21 cellular contexts compared by ENCODE assay signal in genomic region chr1:180386740-180387367, GRCh38.
DNase-seq lines count a peak whose midpoint lies in the region; ATAC-seq, FAIRE-seq and TF ChIP-seq lines count a peak whose summit lies in the region.
"Had no signal": no experiment of that assay in that cellular context is flagged by ENCODE, and none has a peak within 500 bp of the region (broad histone marks: within the 10 kb centered on the region; RNA-seq: fewer than 3 reads in every experiment).

No MANE protein-coding gene starts in this region.

- no peaks in the 10 kb centered on the region for H3K9me3 ChIP-seq in trophoblast cell (ENCODE audit: insufficient read depth, low read depth, low read length)

- no peak for DNase-seq in activated CD8-positive, alpha-beta memory T cell treated with anti-CD3 and anti-CD28 coated beads, Interleukin-2, amount 10 ng/mL, durations not matched to agents 7 days and 5 days
- no peak for DNase-seq in activated CD8-positive, alpha-beta memory T cell treated with anti-CD3 and anti-CD28 coated beads, Interleukin-2, amount 50 U/mL, for 4 hours
- DNase-seq in HFFc6, result no peak
- DNase-seq in fibroblast of the aortic adventitia (ENCODE audit: low read depth), result peak; percentile 7
- no peak for DNase-seq in trophoblast cell
- DNase-seq: DMS79, NCI-H1048, NCI-H146, NCI-H2081 treated with DMSO at 0.1 percent for 48 hours, NCI-H2227 treated with DMSO at 0.1 percent for 48 hours, NCI-H69, PC-9 had no signal

- no peaks in the 10 kb centered on the region for H3K27me3 ChIP-seq in trophoblast cell (ENCODE audit: insufficient read depth, low read length)

- H3K4me3 ChIP-seq in fibroblast of the aortic adventitia (ENCODE audit: low read depth, low read length), result no peak overlapping the region
- H3K4me3 ChIP-seq in trophoblast cell (ENCODE audit: low read depth, low read length), result no peak overlapping the region
- H3K4me3 ChIP-seq: PC-9, SK-N-MC had no signal

- no peak overlapping the region for H4K12ac ChIP-seq in trophoblast cell (ENCODE audit: low read depth, low read length)

- no peak overlapping the region for H3K18ac ChIP-seq in trophoblast cell (ENCODE audit: low read length)

- peak; percentile 72 for FAIRE-seq in TTC549 (lab: Jason Lieb, UNC)
- FAIRE-seq: G401.6, HTR-8/SVneo had no signal

- peaks cover 49% of the 10 kb centered on the region for H3K36me3 Mint-ChIP-seq in activated CD8-positive, alpha-beta memory T cell treated with anti-CD3 and anti-CD28 coated beads, Interleukin-2, amount 10 ng/mL, durations not matched to agents 7 days and 5 days
- H3K36me3 Mint-ChIP-seq in HFFc6 (ENCODE audit: low read depth), result peaks cover 63% of the 10 kb centered on the region
- peaks cover 73% of the 10 kb centered on the region for H3K36me3 Mint-ChIP-seq in stimulated activated memory B cell treated with anti-CD40 and anti-IgM and Interleukin-4, amounts not matched to agents 10 μg/mL and 1 μg/mL and 100 μg/mL, for 72 hours

- no peak overlapping the region for H4K8ac ChIP-seq in trophoblast cell (ENCODE audit: low read depth, low read length)

- no peak overlapping the region for H3K14ac ChIP-seq in trophoblast cell (ENCODE audit: low read length)

- TF ChIP-seq CTCF in HFFc6 (IDR thresholded peaks at IDR 0.05), result no peak
- no peak for TF ChIP-seq CTCF in fibroblast of the aortic adventitia (IDR thresholded peaks at IDR 0.05; ENCODE audit: insufficient read depth, low read length)

- H3K4me2 ChIP-seq in trophoblast cell (ENCODE audit: low read length), result no peak overlapping the region
- H3K4me2 ChIP-seq: PC-9 had no signal

- peaks cover 13% of the 10 kb centered on the region for H3K4me1 Mint-ChIP-seq in activated CD8-positive, alpha-beta memory T cell treated with anti-CD3 and anti-CD28 coated beads, Interleukin-2, amount 10 ng/mL, durations not matched to agents 7 days and 5 days
- H3K4me1 Mint-ChIP-seq in HFFc6 (ENCODE audit: low read depth), result peaks cover 22% of the 10 kb centered on the region
- H3K4me1 Mint-ChIP-seq in stimulated activated memory B cell treated with anti-CD40 and anti-IgM and Interleukin-4, amounts not matched to agents 10 μg/mL and 1 μg/mL and 100 μg/mL, for 72 hours, result no peaks in the 10 kb centered on the region

- no peak overlapping the region for H2BK5ac ChIP-seq in trophoblast cell (ENCODE audit: low read depth, low read length, poor library complexity)

- peaks cover 10% of the 10 kb centered on the region for H3K9me3 Mint-ChIP-seq in activated CD8-positive, alpha-beta memory T cell treated with anti-CD3 and anti-CD28 coated beads, Interleukin-2, amount 10 ng/mL, durations not matched to agents 7 days and 5 days (ENCODE audit: low read depth)
- peaks cover 47% of the 10 kb centered on the region for H3K9me3 Mint-ChIP-seq in HFFc6
- H3K9me3 Mint-ChIP-seq in stimulated activated memory B cell treated with anti-CD40 and anti-IgM and Interleukin-4, amounts not matched to agents 10 μg/mL and 1 μg/mL and 100 μg/mL, for 72 hours, result peaks cover 38% of the 10 kb centered on the region

- H3K27ac Mint-ChIP-seq in activated CD8-positive, alpha-beta memory T cell treated with anti-CD3 and anti-CD28 coated beads, Interleukin-2, amount 10 ng/mL, durations not matched to agents 7 days and 5 days, result peak overlapping the region; percentile 50
- peak overlapping the region; percentile 33; the same call in 1 of the 2 replicates for H3K27ac Mint-ChIP-seq in HFFc6
- no peak overlapping the region for H3K27ac Mint-ChIP-seq in stimulated activated memory B cell treated with anti-CD40 and anti-IgM and Interleukin-4, amounts not matched to agents 10 μg/mL and 1 μg/mL and 100 μg/mL, for 72 hours
- H3K27ac Mint-ChIP-seq: CD4-positive, CD25-positive, alpha-beta regulatory T cell had no signal

- no CpG with 5 or more reads among the region's 4 CpGs for WGBS in trophoblast cell (ENCODE audit: extremely low coverage, insufficient coverage, insufficient read length)

- no peak overlapping the region for H4K91ac ChIP-seq in trophoblast cell (ENCODE audit: low read depth, low read length)

- no peaks in the 10 kb centered on the region for H3K27me3 Mint-ChIP-seq in activated CD8-positive, alpha-beta memory T cell treated with anti-CD3 and anti-CD28 coated beads, Interleukin-2, amount 10 ng/mL, durations not matched to agents 7 days and 5 days
- no peaks in the 10 kb centered on the region for H3K27me3 Mint-ChIP-seq in HFFc6 (ENCODE audit: insufficient read depth)
- H3K27me3 Mint-ChIP-seq in stimulated activated memory B cell treated with anti-CD40 and anti-IgM and Interleukin-4, amounts not matched to agents 10 μg/mL and 1 μg/mL and 100 μg/mL, for 72 hours, result no peaks in the 10 kb centered on the region
- H3K27me3 Mint-ChIP-seq: CD4-positive, CD25-positive, alpha-beta regulatory T cell had no signal

- H3K79me1 ChIP-seq in trophoblast cell (ENCODE audit: low read length), result no peaks in the 10 kb centered on the region

- H3K36me3 ChIP-seq in trophoblast cell (ENCODE audit: control insufficient read depth in 1 of 2, insufficient read depth in 2 of 2, low read length in 2 of 2), result no peaks in the 10 kb centered on the region

- H2AFZ ChIP-seq in trophoblast cell (ENCODE audit: insufficient read depth, low read length, poor library complexity), result no peak overlapping the region
- H2AFZ ChIP-seq: PC-9 had no signal

- no peak for ATAC-seq in activated CD8-positive, alpha-beta memory T cell treated with anti-CD3 and anti-CD28 coated beads, Interleukin-2, amount 10 ng/mL, durations not matched to agents 7 days and 5 days
- no peak for ATAC-seq in GM18873 (IDR thresholded peaks at IDR 0.05; ENCODE audit: low FRiP score, unreplicated experiment)
- no peak for ATAC-seq in stimulated activated memory B cell treated with anti-CD40 and anti-IgM and Interleukin-4, amounts not matched to agents 10 μg/mL and 1 μg/mL and 100 μg/mL, for 72 hours
- ATAC-seq: HCT116, Right ventricle myocardium inferior had no signal

- CTCF ChIA-PET in activated CD8-positive, alpha-beta memory T cell treated with anti-CD3 and anti-CD28 coated beads, Interleukin-2, amount 10 ng/mL, durations not matched to agents 7 days and 5 days (lab: Charles Lee), result interaction anchor here (1.1 kb wide), 1 partner anchor 37 kb away, joined by 3 read pairs; no protein-coding TSS in a partner anchor

- H3K27ac ChIP-seq in trophoblast cell (ENCODE audit: low read depth, low read length), result no peak overlapping the region
- H3K27ac ChIP-seq: PC-9, SK-N-MC had no signal

- no peaks in the 10 kb centered on the region for H3K79me2 ChIP-seq in trophoblast cell (ENCODE audit: control insufficient read depth, insufficient read depth, low read length, poor library complexity)

- no peak overlapping the region for H2AK5ac ChIP-seq in trophoblast cell (ENCODE audit: low read length)

- H3K4me3 Mint-ChIP-seq in activated CD8-positive, alpha-beta memory T cell treated with anti-CD3 and anti-CD28 coated beads, Interleukin-2, amount 10 ng/mL, durations not matched to agents 7 days and 5 days, result no peak overlapping the region
- H3K4me3 Mint-ChIP-seq in HFFc6, result no peak overlapping the region
- H3K4me3 Mint-ChIP-seq in stimulated activated memory B cell treated with anti-CD40 and anti-IgM and Interleukin-4, amounts not matched to agents 10 μg/mL and 1 μg/mL and 100 μg/mL, for 72 hours, result no peak overlapping the region
- H3K4me3 Mint-ChIP-seq: CD4-positive, CD25-positive, alpha-beta regulatory T cell had no signal

- no peak overlapping the region for H3K23ac ChIP-seq in trophoblast cell (ENCODE audit: low read length)

- H3K9ac ChIP-seq in trophoblast cell (ENCODE audit: low read length), result no peak overlapping the region

- no peak overlapping the region for H2BK12ac ChIP-seq in trophoblast cell (ENCODE audit: low read length)

- H3K4ac ChIP-seq in trophoblast cell (ENCODE audit: low read depth, low read length), result no peak overlapping the region

- H2BK120ac ChIP-seq in trophoblast cell (ENCODE audit: insufficient read depth, low read length, poor library complexity), result no peak overlapping the region

- H3K4me1 ChIP-seq in trophoblast cell (ENCODE audit: control insufficient read depth in 1 of 2, insufficient read depth in 2 of 2, low read length in 2 of 2), result no peaks in the 10 kb centered on the region
